In genomic region chr14:55813635-55814034, GRCh38 we compare ENCODE assay signal across 25 cellular contexts.
"Had no signal": no experiment of that assay in that cellular context is flagged by ENCODE, and none has a peak within 500 bp of the region (broad histone marks: within the 10 kb centered on the region; RNA-seq: fewer than 3 reads in every experiment).

No MANE protein-coding gene starts in this region.

- H3K36me3 Mint-ChIP-seq: naive B cell, neural progenitor cell had no signal

- H3K9me3 ChIP-seq: adrenal gland, lower lobe of right lung, tibial artery had no signal

- H3K4me1 Mint-ChIP-seq: naive B cell, neural progenitor cell, WTC11 had no signal

- H3K4me1 ChIP-seq: breast epithelium, lower lobe of right lung, neural progenitor cell, tibial artery had no signal

- H2AFZ ChIP-seq: neural progenitor cell had no signal

- H3K4me3 ChIP-seq: adrenal gland, breast epithelium, dorsolateral prefrontal cortex, lower lobe of right lung, neural progenitor cell, tibial artery had no signal

- H3K27me3 Mint-ChIP-seq: activated CD4-positive, alpha-beta T cell treated with anti-CD3 and anti-CD28 coated beads, Interleukin-2, amount 10 ng/mL, durations not matched to agents 24 days and 14 days; activated naive CD4-positive, alpha-beta T cell treated with anti-CD3 and anti-CD28 coated beads, Interleukin-2, amount 50 U/mL, for 24 hours; central memory CD8-positive, alpha-beta T cell had no signal

- H3K36me3 ChIP-seq: adrenal gland, breast epithelium, lower lobe of right lung, neural progenitor cell, tibial artery had no signal

- H3K27ac Mint-ChIP-seq: activated CD4-positive, alpha-beta T cell treated with anti-CD3 and anti-CD28 coated beads, Interleukin-2, amount 10 ng/mL, durations not matched to agents 24 days and 14 days; activated naive CD4-positive, alpha-beta T cell treated with anti-CD3 and anti-CD28 coated beads, Interleukin-2, amount 50 U/mL, for 24 hours; neural progenitor cell; WTC11 had no signal

- DNase-seq: activated CD4-positive, alpha-beta T cell treated with anti-CD3 and anti-CD28 coated beads, Interleukin-2, amount 10 ng/mL, durations not matched to agents 24 days and 14 days; activated CD8-positive, alpha-beta memory T cell treated with anti-CD3 and anti-CD28 coated beads for 24 hours; activated CD8-positive, alpha-beta memory T cell treated with anti-CD3 and anti-CD28 coated beads, Interleukin-2, amount 50 U/mL, for 4 hours; activated gamma-delta T cell treated with Interleukin-2 at 50 U/mL for 16 hours; adrenal gland; dorsolateral prefrontal cortex; effector memory CD8-positive, alpha-beta T cell; foreskin melanocyte; kidney; lower lobe of right lung; naive B cell; posterior cingulate gyrus; small intestine; stimulated activated CD4-positive, alpha-beta T cell treated with anti-CD3 and anti-CD28 coated beads, Interleukin-2, amount 100 ng/mL, for 24 hours; stimulated activated naive CD4-positive, alpha-beta T cell; T-helper 1 cell; T1000; tibial artery had no signal

- H3K4me2 ChIP-seq: neural progenitor cell had no signal

- H3K27me3 ChIP-seq: adrenal gland, breast epithelium, dorsolateral prefrontal cortex, neural progenitor cell, tibial artery had no signal

- H3K4me3 Mint-ChIP-seq: activated naive CD4-positive, alpha-beta T cell treated with anti-CD3 and anti-CD28 coated beads, Interleukin-2, amount 50 U/mL, for 24 hours; central memory CD8-positive, alpha-beta T cell; effector memory CD8-positive, alpha-beta T cell; naive B cell; neural progenitor cell; WTC11 had no signal

- ATAC-seq: effector memory CD8-positive, alpha-beta T cell; esophagus mucosa; lower lobe of right lung; sciatic nerve; WTC11 had no signal

- H3K9ac ChIP-seq: neural progenitor cell had no signal

- H3K27ac ChIP-seq: adrenal gland, breast epithelium, dorsolateral prefrontal cortex, lower lobe of right lung, neural progenitor cell, tibial artery had no signal
